In the genomic region with DNA sequence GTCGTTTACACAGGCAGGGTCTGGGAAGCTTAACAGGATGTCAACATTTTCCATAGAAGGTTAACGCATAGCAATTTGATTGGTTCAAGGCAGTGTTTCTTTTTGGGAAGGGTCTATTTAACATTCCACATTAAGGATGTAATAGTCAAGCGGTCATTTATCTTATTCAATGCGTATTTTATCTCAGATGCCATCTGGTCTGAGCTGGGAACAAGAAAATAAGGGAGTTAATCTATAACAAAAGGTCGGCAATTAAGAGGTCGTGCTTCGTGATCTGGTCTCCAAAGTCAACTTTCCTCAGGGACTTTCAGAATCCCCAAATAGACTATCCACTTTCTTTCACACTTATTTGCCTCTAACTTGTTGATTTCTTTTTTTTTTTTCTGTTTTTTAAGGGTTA, we compare ENCODE assay signal across 8 cellular contexts. TPM values are rescaled to one million over a fixed set of nuclear protein-coding genes. Genes with fewer than 3 reads are reported as not detected.
DNase-seq lines count a peak whose midpoint lies in the region; ATAC-seq, FAIRE-seq and TF ChIP-seq lines count a peak whose summit lies in the region.

No MANE protein-coding gene starts in this region.

- H3K9ac ChIP-seq in K562 (ENCODE audit: insufficient read depth in 1 of 2, low read depth in 2 of 2, low read length in 2 of 2) = peak overlapping the region; percentile 75 to 95
- peak overlapping the region; percentile 87 for H3K9ac ChIP-seq in mesenchymal stem cell (ENCODE audit: low read length)

- H3K4me3 ChIP-seq in right atrium auricular region (peak overlapping the region; percentile 72 to 77), K562 (peak overlapping the region; percentile 62), mesenchymal stem cell (ENCODE audit: insufficient read depth in 1 of 2, low read depth in 1 of 2, low read length in 2 of 2) (peak overlapping the region in 1 of 2 experiments; percentile 89), vagina (peak overlapping the region; percentile 75 to 83)

- TF ChIP-seq POLR2A in K562 (conservative IDR thresholded peaks at IDR 0.05) (no peak), vagina (IDR thresholded peaks at IDR 0.05) (no peak)

- DNase-seq in right atrium auricular region (ENCODE audit: low spot score) (no peak), cardiac septum (ENCODE audit: low spot score) (no peak), K562 (ENCODE audit: extremely low read depth in 1 of 4, low spot score in 3 of 4) (peak in 1 of 4 experiments; percentile 22), mesenchymal stem cell (no peak), vagina (ENCODE audit: extremely low spot score in 2 of 2) (no peak), HuH-7.5 (ENCODE audit: low spot score) (no peak)
- DNase-seq in stimulated activated CD8-positive, alpha-beta memory T cell treated with anti-CD3 and anti-CD28 coated beads, Interleukin-4, amount 100 ng/mL, for 48 hours = no peak

- H3K18ac ChIP-seq in mesenchymal stem cell (ENCODE audit: low read depth in 1 of 2, low read length in 2 of 2) = no peak overlapping the region

- ATAC-seq in K562 (no peak), HG03196 (IDR thresholded peaks at IDR 0.05; ENCODE audit: unreplicated experiment) (no peak)

- in situ Hi-C loops in K562 (cut with MboI) = no loop called here

- no peak for FAIRE-seq in K562 (lab: Jason Lieb, UNC)

- H3K4ac ChIP-seq in mesenchymal stem cell (ENCODE audit: low read depth in 1 of 2, low read length in 2 of 2) = no peak overlapping the region

- H3K27me3 ChIP-seq in right atrium auricular region (no peaks in the 10 kb centered on the region), K562 (ENCODE audit: control insufficient read depth in 2 of 2, insufficient read depth in 2 of 2, low read length in 2 of 2) (no peaks in the 10 kb centered on the region), mesenchymal stem cell (ENCODE audit: control insufficient read depth in 1 of 2, insufficient read depth in 1 of 2, low read length in 2 of 2) (no peaks in the 10 kb centered on the region), vagina (no peaks in the 10 kb centered on the region)

- POLR2A ChIA-PET in K562 (lab: Yijun Ruan, JAX) = interaction anchor here (0.5 to 1.9 kb wide), 8 partner anchors 9 to 351 kb away, joined by 3 to 9 read pairs (median 3); no protein-coding TSS in a partner anchor

- no peaks in the 10 kb centered on the region for H3K9me1 ChIP-seq in K562 (ENCODE audit: control insufficient read depth, insufficient read depth, low read length)

- no peak overlapping the region for H3K23ac ChIP-seq in mesenchymal stem cell (ENCODE audit: low read length in 2 of 2)

- H3K4me2 ChIP-seq in K562 (ENCODE audit: insufficient read depth, low read length) = peak overlapping the region; percentile 88
- H3K4me2 ChIP-seq in mesenchymal stem cell (ENCODE audit: low read length, poor library complexity, severe bottlenecking) = peak overlapping the region; percentile 22

- CTCF ChIA-PET in K562 (lab: Yijun Ruan, JAX; ENCODE audit: low intra/inter-chr PET ratio) = no interaction called here

- no peak overlapping the region for H4K8ac ChIP-seq in mesenchymal stem cell (ENCODE audit: low read length)

- H2BK15ac ChIP-seq in mesenchymal stem cell (ENCODE audit: low read depth, poor library complexity, severe bottlenecking) = no peak overlapping the region

- H3K14ac ChIP-seq in mesenchymal stem cell (ENCODE audit: low read length in 2 of 2) = no peak overlapping the region

- no peak overlapping the region for H4K91ac ChIP-seq in mesenchymal stem cell (ENCODE audit: low read length)

- TF ChIP-seq RAD21 in K562 (CRISPR knock-in tag; conservative IDR thresholded peaks at IDR 0.05 in 1 of 2, IDR thresholded peaks at IDR 0.05 in 1 of 2) = no peak

- 15% methylated on average over 7 of the region's 7 CpGs for WGBS in K562 (ENCODE audit: insufficient coverage, low coverage, missing lambda C conversion rate)
- 0% methylated on average over 1 of the region's 7 CpGs for WGBS in mesenchymal stem cell

- no peak overlapping the region for H2AK5ac ChIP-seq in mesenchymal stem cell (ENCODE audit: low read length, severe bottlenecking)

- peaks cover 5% of the 10 kb centered on the region for H3K79me1 ChIP-seq in mesenchymal stem cell (replicated peaks; ENCODE audit: low read length, poor library complexity, severe bottlenecking)

- H3K9me3 ChIP-seq in right atrium auricular region = no peaks in the 10 kb centered on the region
- 0 out of 2 replicates have a peak, but pooled peaks cover 5% of the 10 kb centered on the region for H3K9me3 ChIP-seq in K562 (replicated peaks; ENCODE audit: control insufficient read depth, insufficient read depth, low read depth, low read length)
- H3K9me3 ChIP-seq in mesenchymal stem cell (ENCODE audit: control insufficient read depth, low read length) = no peaks in the 10 kb centered on the region
- H3K9me3 ChIP-seq in vagina = no peaks in the 10 kb centered on the region

- H3K79me2 ChIP-seq in K562 (ENCODE audit: control insufficient read depth, insufficient read depth, low read length) = peaks cover 50% of the 10 kb centered on the region

- TF ChIP-seq EP300 in K562 (IDR thresholded peaks at IDR 0.05; ENCODE audit: low read length) = no peak

- H2BK12ac ChIP-seq in mesenchymal stem cell (ENCODE audit: low read length in 2 of 2) = peak overlapping the region in 1 of 2 experiments; percentile 3

- TF ChIP-seq CTCF in right atrium auricular region (IDR thresholded peaks at IDR 0.05) = no peak
- no peak for TF ChIP-seq CTCF in K562 (IDR thresholded peaks at IDR 0.05 in 2 of 3, conservative IDR thresholded peaks at IDR 0.05 in 1 of 3; ENCODE audit: insufficient read depth in 2 of 3, low read depth in 1 of 3, low read length in 3 of 3)
- TF ChIP-seq CTCF in vagina (IDR thresholded peaks at IDR 0.05) = no peak

- H3K4me1 ChIP-seq in right atrium auricular region (peaks cover 0 to 39% of the 10 kb centered on the region in 2 donors), K562 (replicated peaks in 1 of 2; ENCODE audit: control insufficient read depth in 2 of 2, insufficient read depth in 2 of 2, low read length in 2 of 2) (peaks cover 17 to 23% of the 10 kb centered on the region in 2 experiments; a peak in 4 of 5 replicates), mesenchymal stem cell (ENCODE audit: control insufficient read depth, insufficient read depth, low read depth, low read length) (peaks cover 7% of the 10 kb centered on the region), vagina (peaks cover 42% of the 10 kb centered on the region)

- TSS peak; percentile 85 for BruUV-seq in K562 (replicated peaks; lab: Mats Ljungman, UMichigan)

- no peaks in the 10 kb centered on the region for H3K36me3 ChIP-seq in right atrium auricular region
- H3K36me3 ChIP-seq in K562 (ENCODE audit: control insufficient read depth, insufficient read depth, low read length) = peaks cover 30% of the 10 kb centered on the region
- H3K36me3 ChIP-seq in mesenchymal stem cell (ENCODE audit: control insufficient read depth in 1 of 2, insufficient read depth in 2 of 2, low read depth in 1 of 2, low read length in 2 of 2) = peaks cover 7 to 20% of the 10 kb centered on the region in 2 experiments
- peaks cover 0 to 4% of the 10 kb centered on the region in 2 donors for H3K36me3 ChIP-seq in vagina

- peak overlapping the region; percentile 88 for H2AFZ ChIP-seq in K562 (ENCODE audit: low read depth, low read length)
- no peak overlapping the region for H2AFZ ChIP-seq in mesenchymal stem cell (ENCODE audit: low read depth, low read length)

- H2BK5ac ChIP-seq in mesenchymal stem cell (ENCODE audit: low read depth, low read length, poor library complexity, severe bottlenecking) = no peak overlapping the region

- intact Hi-C loops in cardiac septum (cut with DNase I) = loop anchor here (2.0 to 5.0 kb wide), 4 partner anchors 91 to 300 kb away; partner anchors contain the start of genes BICD1 and ETFBKMT
- intact Hi-C loops in K562 (cut with micrococcal nuclease) = loop anchor here (2.0 to 5.0 kb wide), 3 partner anchors 90 to 354 kb away; no protein-coding TSS in a partner anchor
- intact Hi-C loops in vagina (cut with DNase I) = no loop called here

- peak overlapping the region; percentile 90 to 93 for H3K27ac ChIP-seq in right atrium auricular region
- peak overlapping the region; percentile 90 for H3K27ac ChIP-seq in K562 (ENCODE audit: extremely low read depth, low read depth, low read length)
- peak overlapping the region; percentile 93 for H3K27ac ChIP-seq in mesenchymal stem cell (ENCODE audit: low read length, poor library complexity, severe bottlenecking)
- peak overlapping the region; percentile 89 for H3K27ac ChIP-seq in vagina

- no peaks in the 10 kb centered on the region for H4K20me1 ChIP-seq in K562 (replicated peaks; ENCODE audit: control insufficient read depth, insufficient read depth, low read length)

- H2BK120ac ChIP-seq in mesenchymal stem cell (ENCODE audit: low read depth, low read length) = no peak overlapping the region

RNA-seq across cellular contexts. Expression of gene RESF1, which starts 0.6 kb away (rescaled TPM):
- total RNA-seq in right atrium auricular region (10 to 100 TPM; 20.7 to 31.5 TPM), cardiac septum (17.3 TPM), K562 (2014; rRNA removed) (26.4 and 29.9 TPM in 2 replicates), K562 (2014; rRNA removed; fragmentation: Illumina TruSeq; extraction: Trizol) (72.9 and 91.0 TPM in 2 replicates), K562 (2015; rRNA removed; fragmentation: Illumina TruSeq; extraction: Trizol) (110 and 121 TPM in 2 replicates), K562 (2021) (51.2 and 52.4 TPM in 2 replicates), vagina (76.1 TPM)
- total RNA-seq in K562 (2011; cell fraction: chromatin; rRNA removed; ENCODE audit: low replicate concordance) = 12.1 and 64.1 TPM in 2 replicates
- total RNA-seq in K562 (2011; cell fraction: nucleolus; rRNA removed) = 15.3 and 18.7 TPM in 2 replicates
- total RNA-seq in K562 (2011; cell fraction: nucleoplasm; rRNA removed) = 24.8 and 26.9 TPM in 2 replicates
- polyA plus RNA-seq in K562 (2011; rRNA removed) (51.7 and 53.6 TPM in 2 replicates), K562 (2014; fragmentation: Illumina TruSeq; extraction: Trizol) (52.6 and 70.6 TPM in 2 replicates), K562 (2014; fragmentation: Nextera tagmentation; extraction: Ambion mirVana) (10 to 100 TPM; 21.5 to 30.1 TPM), K562 (2014; rRNA removed) (50.3 and 62.0 TPM in 2 replicates)
- polyA plus RNA-seq in K562 (2011; cell fraction: cytosol; rRNA removed) = 14.6 and 36.7 TPM in 2 replicates
- polyA plus RNA-seq in K562 (2011; cell fraction: nucleus; rRNA removed) = 32.3 and 54.2 TPM in 2 replicates
- 52.5 and 58.2 TPM in 2 replicates for polyA plus RNA-seq in K562 (2012)
- polyA minus RNA-seq in K562 (2011; rRNA and poly(A)+ RNA removed) = 89.2 and 132 TPM in 2 replicates
- 30.2 and 45.1 TPM in 2 replicates for polyA minus RNA-seq in K562 (2011; cell fraction: cytosol; rRNA and poly(A)+ RNA removed)
- 33.1 and 72.0 TPM in 2 replicates for polyA minus RNA-seq in K562 (2011; cell fraction: nucleus; rRNA and poly(A)+ RNA removed)
- 25.5 TPM for polyA plus RNA-seq in mesenchymal stem cell (2013, experiment 1 of 2)
- 27.5 TPM for polyA plus RNA-seq in mesenchymal stem cell (2013, experiment 2 of 2)
